9 cellular contexts compared by ENCODE assay signal in genomic region chr6:82144007-82144851, GRCh38.
DNase-seq lines count a peak whose midpoint lies in the region; ATAC-seq, FAIRE-seq and TF ChIP-seq lines count a peak whose summit lies in the region.
"Had no signal": no experiment of that assay in that cellular context is flagged by ENCODE, and none has a peak within 500 bp of the region (broad histone marks: within the 10 kb centered on the region; RNA-seq: fewer than 3 reads in every experiment).

No MANE protein-coding gene starts in this region.

- H4K20me1 ChIP-seq in K562 (replicated peaks; ENCODE audit: control insufficient read depth, insufficient read depth, low read length), result no peaks in the 10 kb centered on the region

- ATAC-seq in GM21619 (IDR thresholded peaks at IDR 0.05; ENCODE audit: unreplicated experiment) (peak; percentile 84), K562 (no peak; the same call in 2 of the 3 replicates)
- ATAC-seq in activated CD8-positive, alpha-beta T cell treated with anti-CD3 and anti-CD28 coated beads, Interleukin-2, amount 10 ng/mL, durations not matched to agents 7 days and 5 days, result no peak

- no peak overlapping the region for H3K9ac ChIP-seq in K562 (ENCODE audit: insufficient read depth in 1 of 2, low read depth in 2 of 2, low read length in 2 of 2)
- H3K9ac ChIP-seq in mesendoderm (ENCODE audit: low read length), result no peak overlapping the region

- H3K36me3 ChIP-seq in K562 (ENCODE audit: control insufficient read depth, insufficient read depth, low read length) (no peaks in the 10 kb centered on the region), mesendoderm (ENCODE audit: control insufficient read depth, insufficient read depth, low read length) (no peaks in the 10 kb centered on the region)

- CTCF ChIA-PET in K562 (lab: Yijun Ruan, JAX; ENCODE audit: low intra/inter-chr PET ratio), result no interaction called here
- CTCF ChIA-PET in activated CD8-positive, alpha-beta T cell treated with anti-CD3 and anti-CD28 coated beads, Interleukin-2, amount 10 ng/mL, durations not matched to agents 7 days and 5 days (lab: Charles Lee), result interaction anchor here (0.7 to 0.8 kb wide), 2 partner anchors 14 to 1983 kb away, joined by 3 to 4 read pairs; no protein-coding TSS in a partner anchor

- H4K8ac ChIP-seq in mesendoderm (ENCODE audit: low read depth, low read length), result no peak overlapping the region

- in situ Hi-C loops in K562 (cut with MboI), result no loop called here

- H3K4me1 ChIP-seq in K562 (replicated peaks in 1 of 2; ENCODE audit: control insufficient read depth in 2 of 2, insufficient read depth in 2 of 2, low read length in 2 of 2) (0 out of 5 replicates have a peak, but pooled peaks cover 0 to 4% of the 10 kb centered on the region in 2 experiments), mesendoderm (ENCODE audit: control insufficient read depth, low read depth, low read length) (no peaks in the 10 kb centered on the region)

- TF ChIP-seq CTCF in K562 (IDR thresholded peaks at IDR 0.05 in 2 of 3, conservative IDR thresholded peaks at IDR 0.05 in 1 of 3; ENCODE audit: insufficient read depth in 2 of 3, low read depth in 1 of 3, low read length in 3 of 3), result no peak

- H3K56ac ChIP-seq in mesendoderm (ENCODE audit: low read length), result no peak overlapping the region

- H3K9me3 Mint-ChIP-seq in activated CD8-positive, alpha-beta T cell treated with anti-CD3 and anti-CD28 coated beads, Interleukin-2, amount 10 ng/mL, durations not matched to agents 7 days and 5 days (ENCODE audit: insufficient read depth), result no peaks in the 10 kb centered on the region
- H3K9me3 Mint-ChIP-seq: naive B cell had no signal

- FAIRE-seq in K562 (lab: Jason Lieb, UNC) (no peak), GM12892 (lab: Jason Lieb, UNC) (no peak)

- H3K27me3 ChIP-seq in K562 (ENCODE audit: control insufficient read depth in 2 of 2, insufficient read depth in 2 of 2, low read length in 2 of 2) (no peaks in the 10 kb centered on the region), mesendoderm (ENCODE audit: insufficient read depth, low read length, poor library complexity) (no peaks in the 10 kb centered on the region)

- no peak overlapping the region for H2AFZ ChIP-seq in K562 (ENCODE audit: low read depth, low read length)

- no TSS peak for BruUV-seq in K562 (replicated peaks; lab: Mats Ljungman, UMichigan)

- POLR2A ChIA-PET in K562 (lab: Yijun Ruan, JAX), result interaction anchor here (1.3 kb wide), 1 partner anchor 11 kb away, joined by 3 read pairs; no protein-coding TSS in a partner anchor
- POLR2A ChIA-PET in activated CD8-positive, alpha-beta T cell treated with anti-CD3 and anti-CD28 coated beads, Interleukin-2, amount 10 ng/mL, durations not matched to agents 7 days and 5 days (lab: Charles Lee), result no interaction called here

- H3K27me3 Mint-ChIP-seq in activated CD8-positive, alpha-beta T cell treated with anti-CD3 and anti-CD28 coated beads, Interleukin-2, amount 10 ng/mL, durations not matched to agents 7 days and 5 days (ENCODE audit: low read depth), result no peaks in the 10 kb centered on the region

- H3K9me3 ChIP-seq in K562 (replicated peaks; ENCODE audit: control insufficient read depth, insufficient read depth, low read depth, low read length), result no peaks in the 10 kb centered on the region

- H4K5ac ChIP-seq in mesendoderm (ENCODE audit: low read length), result no peak overlapping the region

- H3K23ac ChIP-seq in mesendoderm (ENCODE audit: low read length), result no peak overlapping the region

- H3K4ac ChIP-seq in mesendoderm (ENCODE audit: low read depth, low read length), result no peak overlapping the region

- WGBS in K562 (ENCODE audit: insufficient coverage, low coverage, missing lambda C conversion rate), result 3% methylated on average over 8 of the region's 8 CpGs
- no CpG with 5 or more reads among the region's 8 CpGs for WGBS in mesendoderm (ENCODE audit: extremely low coverage, insufficient coverage, low lambda C conversion rate)

- TF ChIP-seq RAD21 in K562 (CRISPR knock-in tag; conservative IDR thresholded peaks at IDR 0.05 in 1 of 2, IDR thresholded peaks at IDR 0.05 in 1 of 2), result no peak

- H3K79me2 ChIP-seq in K562 (ENCODE audit: control insufficient read depth, insufficient read depth, low read length) (no peaks in the 10 kb centered on the region), mesendoderm (ENCODE audit: control insufficient read depth, insufficient read depth, low read length) (no peaks in the 10 kb centered on the region)

- no peak overlapping the region for H3K4me3 Mint-ChIP-seq in activated CD8-positive, alpha-beta T cell treated with anti-CD3 and anti-CD28 coated beads, Interleukin-2, amount 10 ng/mL, durations not matched to agents 7 days and 5 days
- H3K4me3 Mint-ChIP-seq: naive B cell had no signal

- no peak overlapping the region for H2BK15ac ChIP-seq in mesendoderm (replicated peaks; ENCODE audit: low read depth)

- no peak for TF ChIP-seq EP300 in K562 (IDR thresholded peaks at IDR 0.05; ENCODE audit: low read length)

- H3K4me1 Mint-ChIP-seq in activated CD8-positive, alpha-beta T cell treated with anti-CD3 and anti-CD28 coated beads, Interleukin-2, amount 10 ng/mL, durations not matched to agents 7 days and 5 days (ENCODE audit: low read depth), result no peaks in the 10 kb centered on the region
- H3K4me1 Mint-ChIP-seq: naive B cell had no signal

- intact Hi-C loops in K562 (cut with micrococcal nuclease), result no loop called here

- H3K36me3 Mint-ChIP-seq in activated CD8-positive, alpha-beta T cell treated with anti-CD3 and anti-CD28 coated beads, Interleukin-2, amount 10 ng/mL, durations not matched to agents 7 days and 5 days (ENCODE audit: low read depth), result no peaks in the 10 kb centered on the region
- H3K36me3 Mint-ChIP-seq: naive B cell had no signal

- no peak overlapping the region for H3K18ac ChIP-seq in mesendoderm (ENCODE audit: low read length)

- H3K4me2 ChIP-seq in K562 (ENCODE audit: insufficient read depth, low read length), result no peak overlapping the region
- no peak overlapping the region for H3K4me2 ChIP-seq in mesendoderm (ENCODE audit: low read length)

- no peaks in the 10 kb centered on the region for H3K79me1 ChIP-seq in mesendoderm (ENCODE audit: low read length)

- no peak overlapping the region for H2AK5ac ChIP-seq in mesendoderm (ENCODE audit: low read length)

- no peak overlapping the region for H3K27ac Mint-ChIP-seq in activated CD8-positive, alpha-beta T cell treated with anti-CD3 and anti-CD28 coated beads, Interleukin-2, amount 10 ng/mL, durations not matched to agents 7 days and 5 days
- H3K27ac Mint-ChIP-seq: naive B cell had no signal

- H2BK120ac ChIP-seq in mesendoderm (ENCODE audit: low read depth, low read length), result no peak overlapping the region

- no peak overlapping the region for H2BK5ac ChIP-seq in mesendoderm (ENCODE audit: low read length)

- H3K4me3 ChIP-seq in K562 (no peak overlapping the region), mesendoderm (ENCODE audit: low read length) (no peak overlapping the region)

- no peak for TF ChIP-seq POLR2A in K562 (conservative IDR thresholded peaks at IDR 0.05)
- no peak for TF ChIP-seq POLR2A in GM12892 (IDR thresholded peaks at IDR 0.05; ENCODE audit: low read depth, low read length)

- H3K9me1 ChIP-seq in K562 (ENCODE audit: control insufficient read depth, insufficient read depth, low read length), result no peaks in the 10 kb centered on the region

- peak; percentile 76 for DNase-seq in GM03348 (ENCODE audit: low spot score)
- peak; percentile 58 for DNase-seq in HS-27A (ENCODE audit: low read depth)
- peak in 1 of 4 experiments; percentile 6 for DNase-seq in K562 (ENCODE audit: extremely low read depth in 1 of 4, low spot score in 3 of 4)
- peak; percentile 6 for DNase-seq in mesendoderm
- DNase-seq in activated CD8-positive, alpha-beta T cell treated with anti-CD3 and anti-CD28 coated beads, Interleukin-2, amount 10 ng/mL, durations not matched to agents 7 days and 5 days, result no peak
- DNase-seq in GM12892 (ENCODE audit: insufficient read length), result no peak
- no peak for DNase-seq in activated CD4-positive, CD25-positive, alpha-beta regulatory T cell treated with anti-CD3 and anti-CD28 coated beads, Interleukin-2, amount 50 U/mL, for 72 hours
- DNase-seq: naive B cell had no signal

- H3K27ac ChIP-seq in K562 (ENCODE audit: extremely low read depth, low read depth, low read length), result no peak overlapping the region
- H3K27ac ChIP-seq in mesendoderm (ENCODE audit: low read depth, low read length), result no peak overlapping the region

TF ChIP-seq in K562, 482 proteins besides CTCF, POLR2A, EP300 and RAD21:
- TF ChIP-seq JUN (IDR thresholded peaks at IDR 0.05; ENCODE audit: borderline replicate concordance, low read depth, low read length) (peak; percentile 68; the same call in 1 of the 2 replicates), JUN (CRISPR knock-in tag; IDR thresholded peaks at IDR 0.05; ENCODE audit: borderline replicate concordance) (no peak), FOSL1 (tag; conservative IDR thresholded peaks at IDR 0.05) (peak; percentile 70), ZNF76 (CRISPR knock-in tag; IDR thresholded peaks at IDR 0.05; ENCODE audit: borderline replicate concordance) (no peak), JUND (IDR thresholded peaks at IDR 0.05; ENCODE audit: borderline replicate concordance, low read depth, low read length) (0 out of 2 replicates have a peak, but pooled peaks have one; percentile 22), JUND (tag; IDR thresholded peaks at IDR 0.05; ENCODE audit: borderline replicate concordance, low read depth, low read length) (0 out of 3 replicates have a peak, but pooled peaks have one; percentile 31), ATF3 (IDR thresholded peaks at IDR 0.05) (peak; percentile 67), ATF3 (CRISPR knock-in tag; conservative IDR thresholded peaks at IDR 0.05) (no peak)
TF ChIP-seq in K562: peak in this region for 4.

Comparison
In these comparisons a context has a peak if more than half of its experiments do, and no peak if none do; other contexts are left out.
1. DNase-seq: peak in GM03348 (single experiment), HS-27A (single experiment) and mesendoderm (single experiment); none in activated CD8-positive, alpha-beta T cell treated with anti-CD3 and anti-CD28 coated beads, Interleukin-2, amount 10 ng/mL, durations not matched to agents 7 days and 5 days (single experiment), GM12892 (single experiment) and activated CD4-positive, CD25-positive, alpha-beta regulatory T cell treated with anti-CD3 and anti-CD28 coated beads, Interleukin-2, amount 50 U/mL, for 72 hours (single experiment).